Comparison of ENCODE assay signal across 18 cellular contexts in the genomic region with DNA sequence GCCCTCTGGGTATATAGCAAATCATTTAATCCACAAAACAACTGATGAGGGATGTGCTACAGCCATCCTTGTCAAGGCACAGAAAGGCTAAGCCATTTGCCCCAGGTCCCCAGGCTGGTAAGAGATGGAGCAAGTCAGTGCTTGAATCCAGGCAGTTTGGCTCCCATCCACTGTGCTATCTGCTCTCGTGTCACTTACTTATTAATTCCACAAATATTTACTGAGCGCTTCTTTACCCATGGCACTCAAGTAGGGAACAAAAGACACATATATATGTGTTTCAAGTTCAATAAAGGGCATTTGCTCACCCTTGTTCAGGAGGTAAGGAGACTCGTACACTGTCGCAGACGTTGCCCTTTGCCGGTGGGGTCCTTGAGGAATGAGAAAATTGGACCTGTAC. TPM values are rescaled to one million over a fixed set of nuclear protein-coding genes. Genes with fewer than 3 reads are reported as not detected.
DNase-seq lines count a peak whose midpoint lies in the region; ATAC-seq and TF ChIP-seq lines count a peak whose summit lies in the region.
"Had no signal": no experiment of that assay in that cellular context is flagged by ENCODE, and none has a peak within 500 bp of the region (broad histone marks: within the 10 kb centered on the region; RNA-seq: fewer than 3 reads in every experiment).

No MANE protein-coding gene starts in this region.

- H4K20me1 ChIP-seq in mammary epithelial cell (ENCODE audit: insufficient read depth, low read length): no peaks in the 10 kb centered on the region

- H3K4me2 ChIP-seq in mammary epithelial cell (ENCODE audit: insufficient read depth, low read depth, low read length): peak overlapping the region; percentile 64
- no peak overlapping the region for H3K4me2 ChIP-seq in neuronal stem cell (ENCODE audit: insufficient read depth, low read length, poor library complexity, severe bottlenecking)

- no peak for TF ChIP-seq CTCF in CD14-positive monocyte (IDR thresholded peaks at IDR 0.05)
- TF ChIP-seq CTCF in mammary epithelial cell (conservative IDR thresholded peaks at IDR 0.05 in 1 of 2, IDR thresholded peaks at IDR 0.05 in 1 of 2; ENCODE audit: extremely low read depth in 1 of 2, insufficient read depth in 1 of 2, low read depth in 1 of 2, low read length in 2 of 2): no peak

- H3K36me3 Mint-ChIP-seq in CD14-positive monocyte: peaks cover 7 to 43% of the 10 kb centered on the region in 2 donors

- no peak overlapping the region for H4K8ac ChIP-seq in neuronal stem cell (ENCODE audit: low read depth, low read length)

- H3K18ac ChIP-seq in neuronal stem cell (ENCODE audit: low read length): peak overlapping the region; percentile 30

- H3K4me1 ChIP-seq in HUES64 (ENCODE audit: insufficient read depth, low read length) (peaks cover 23% of the 10 kb centered on the region), mammary epithelial cell (ENCODE audit: insufficient read depth, low read length) (peaks cover 26% of the 10 kb centered on the region), neuronal stem cell (ENCODE audit: control insufficient read depth in 2 of 2, insufficient read depth in 1 of 2, low read depth in 1 of 2, low read length in 2 of 2) (peaks cover 6 to 18% of the 10 kb centered on the region in 2 donors)
- H3K4me1 ChIP-seq: body of pancreas had no signal

- no peak overlapping the region for H2BK5ac ChIP-seq in neuronal stem cell (ENCODE audit: low read length)

- H3K79me1 ChIP-seq in neuronal stem cell (ENCODE audit: low read depth, low read length): no peaks in the 10 kb centered on the region

- no peak overlapping the region for H3K4ac ChIP-seq in neuronal stem cell (ENCODE audit: low read length)

- no peaks in the 10 kb centered on the region for H3K27me3 Mint-ChIP-seq in CD14-positive monocyte (ENCODE audit: low read depth in 3 of 3)
- H3K27me3 Mint-ChIP-seq: effector memory CD8-positive, alpha-beta T cell; naive thymus-derived CD4-positive, alpha-beta T cell; stimulated activated naive CD8-positive, alpha-beta T cell treated with anti-CD3 and anti-CD28 coated beads, Interleukin-15, amount 100 ng/mL, for 72 hours had no signal

- 93% methylated on average over 6 of the region's 6 CpGs for WGBS in HUES64
- 8% methylated on average over 6 of the region's 6 CpGs for WGBS in mammary epithelial cell (ENCODE audit: low coverage, missing lambda C conversion rate)
- WGBS in neuronal stem cell (ENCODE audit: extremely low coverage in 2 of 2, insufficient read length in 2 of 2, insufficient replicate concordance in 1 of 2), 2 donors: no CpG with 5 or more reads among the region's 6 CpGs

- H3K36me3 ChIP-seq in HUES64 (ENCODE audit: insufficient read depth, low read length): no peaks in the 10 kb centered on the region
- no peaks in the 10 kb centered on the region for H3K36me3 ChIP-seq in mammary epithelial cell (ENCODE audit: insufficient read depth, low read length)
- no peaks in the 10 kb centered on the region for H3K36me3 ChIP-seq in neuronal stem cell (replicated peaks in 1 of 2; ENCODE audit: control insufficient read depth in 2 of 2, insufficient read depth in 2 of 2, low read length in 2 of 2)

- no peak overlapping the region for H3K23ac ChIP-seq in neuronal stem cell (ENCODE audit: low read depth, low read length, poor library complexity)

- intact Hi-C loops in CD14-positive monocyte (cut with micrococcal nuclease): loop anchor here (10.0 kb wide), 2 partner anchors 128 to 278 kb away; a partner anchor contains a TSS
- intact Hi-C loops in mammary epithelial cell (cut with micrococcal nuclease): loop anchor here (1.0 kb wide), 1 partner anchor 17 kb away; no protein-coding TSS in a partner anchor

- H3K14ac ChIP-seq in neuronal stem cell (ENCODE audit: low read length): no peak overlapping the region

- H3K9me3 ChIP-seq in HUES64 (ENCODE audit: insufficient read depth, low read depth, low read length) (no peaks in the 10 kb centered on the region), mammary epithelial cell (replicated peaks; ENCODE audit: insufficient read depth, low read length) (no peaks in the 10 kb centered on the region), neuronal stem cell (replicated peaks in 1 of 2; ENCODE audit: control insufficient read depth in 2 of 2, insufficient read depth in 1 of 2, low read depth in 1 of 2, low read length in 2 of 2) (no peaks in the 10 kb centered on the region)
- H3K9me3 ChIP-seq: body of pancreas had no signal

- in situ Hi-C loops in mammary epithelial cell (cut with MboI; ENCODE audit: low sequenced_read_pairs in 2 of 2): loop anchor here in 1 of 2 donors (25.0 kb wide), 3 partner anchors 121 to 421 kb away; a partner anchor contains a TSS

- H3K27ac Mint-ChIP-seq in CD14-positive monocyte: peak overlapping the region in 5 of 7 donors; percentile 12 to 86 (median 57)

- no peak overlapping the region for H2BK12ac ChIP-seq in neuronal stem cell (ENCODE audit: low read length)

- H4K91ac ChIP-seq in neuronal stem cell (ENCODE audit: low read depth, low read length, poor library complexity): no peak overlapping the region

- H3K4me3 ChIP-seq in HUES64 (ENCODE audit: low read length) (no peak overlapping the region), mammary epithelial cell (replicated peaks in 1 of 3; ENCODE audit: insufficient read depth in 1 of 3, low read depth in 2 of 3, low read length in 3 of 3) (no peak overlapping the region), neuronal stem cell (ENCODE audit: low read length in 2 of 2) (no peak overlapping the region)
- H3K4me3 ChIP-seq: body of pancreas had no signal

- dilution Hi-C loops in mammary epithelial cell (cut with HindIII; ENCODE audit: low sequenced_read_pairs): loop anchor here (5.0 kb wide), 1 partner anchor 76 kb away; no protein-coding TSS in a partner anchor

- H3K27me3 ChIP-seq in HUES64 (ENCODE audit: insufficient read depth, low read length) (no peaks in the 10 kb centered on the region), mammary epithelial cell (ENCODE audit: insufficient read depth, low read length) (no peaks in the 10 kb centered on the region), neuronal stem cell (ENCODE audit: control insufficient read depth in 3 of 3, insufficient read depth in 3 of 3, low read depth in 1 of 3, low read length in 3 of 3) (peaks cover 0 to 59% (median 0%) of the 10 kb centered on the region in 3 experiments)
- H3K27me3 ChIP-seq: body of pancreas had no signal

- H3K9me3 Mint-ChIP-seq in CD14-positive monocyte: no peaks in the 10 kb centered on the region
- H3K9me3 Mint-ChIP-seq: activated T-cell treated with anti-CD3 and anti-CD28 coated beads, Interleukin-2, amount 50 U/mL, for 4 hours; effector memory CD8-positive, alpha-beta T cell; naive thymus-derived CD4-positive, alpha-beta T cell; stimulated activated naive CD8-positive, alpha-beta T cell treated with anti-CD3 and anti-CD28 coated beads, Interleukin-15, amount 100 ng/mL, for 72 hours had no signal

- H2BK15ac ChIP-seq in neuronal stem cell (ENCODE audit: low read length): no peak overlapping the region

- BruUV-seq in mammary epithelial cell (replicated peaks; lab: Mats Ljungman, UMichigan): no TSS peak

- H3K4me1 Mint-ChIP-seq in CD14-positive monocyte: peaks cover 18% of the 10 kb centered on the region

- no peak overlapping the region for H2AK5ac ChIP-seq in neuronal stem cell (ENCODE audit: low read depth, low read length)

- no peak for DNase-seq in CD14-positive monocyte (ENCODE audit: low spot score)
- peak; percentile 34 for DNase-seq in mammary epithelial cell
- DNase-seq in neuronal stem cell (ENCODE audit: low spot score): no peak
- no peak for DNase-seq in NCI-H1930 (lab: John Stamatoyannopoulos, UW)
- no peak for DNase-seq in islet precursor cell
- DNase-seq: activated CD4-positive, alpha-beta T cell treated with anti-CD3 and anti-CD28 coated beads for 1 hour; activated T-cell treated with anti-CD3 and anti-CD28 coated beads, Interleukin-2, amount 50 U/mL, for 4 hours; body of pancreas; effector memory CD8-positive, alpha-beta T cell; naive thymus-derived CD4-positive, alpha-beta T cell; NCI-H2081; stimulated activated naive CD8-positive, alpha-beta T cell treated with anti-CD3 and anti-CD28 coated beads, Interleukin-15, amount 100 ng/mL, for 72 hours; T-helper 1 cell had no signal

- H3K27ac ChIP-seq in HUES64 (ENCODE audit: low read depth, low read length) (no peak overlapping the region), mammary epithelial cell (ENCODE audit: insufficient read depth, low read depth, low read length) (peak overlapping the region; percentile 13), neuronal stem cell (replicated peaks; ENCODE audit: low read length) (no peak overlapping the region)
- H3K27ac ChIP-seq: body of pancreas had no signal

- no peak overlapping the region for H3K4me3 Mint-ChIP-seq in CD14-positive monocyte
- H3K4me3 Mint-ChIP-seq: activated T-cell treated with anti-CD3 and anti-CD28 coated beads, Interleukin-2, amount 50 U/mL, for 4 hours; effector memory CD8-positive, alpha-beta T cell; naive thymus-derived CD4-positive, alpha-beta T cell; stimulated activated naive CD8-positive, alpha-beta T cell treated with anti-CD3 and anti-CD28 coated beads, Interleukin-15, amount 100 ng/mL, for 72 hours had no signal

- H2AFZ ChIP-seq in mammary epithelial cell (ENCODE audit: low read depth, low read length) (peak overlapping the region; percentile 82), neuronal stem cell (ENCODE audit: low read length) (peak overlapping the region; percentile 71)

- CTCF ChIA-PET in mammary epithelial cell (lab: Charles Lee; ENCODE audit: low non-redundant PET): no interaction called here

- ATAC-seq in HG02571 (IDR thresholded peaks at IDR 0.05; ENCODE audit: unreplicated experiment) (no peak), HG02642 (IDR thresholded peaks at IDR 0.05; ENCODE audit: poor library complexity, unreplicated experiment) (no peak)
- ATAC-seq: activated T-cell treated with anti-CD3 and anti-CD28 coated beads, Interleukin-2, amount 50 U/mL, for 4 hours; body of pancreas; effector memory CD8-positive, alpha-beta T cell; naive thymus-derived CD4-positive, alpha-beta T cell; sciatic nerve; stimulated activated naive CD8-positive, alpha-beta T cell treated with anti-CD3 and anti-CD28 coated beads, Interleukin-15, amount 100 ng/mL, for 72 hours had no signal

- no peak overlapping the region for H2BK120ac ChIP-seq in neuronal stem cell (ENCODE audit: low read depth, low read length)

- H3K79me2 ChIP-seq in mammary epithelial cell (ENCODE audit: insufficient read depth, low read length): no peaks in the 10 kb centered on the region

- H3K9ac ChIP-seq in HUES64 (ENCODE audit: low read depth, low read length) (peak overlapping the region; percentile 8; the same call in 1 of the 2 replicates), mammary epithelial cell (ENCODE audit: insufficient read depth, low read length) (no peak overlapping the region), neuronal stem cell (ENCODE audit: low read depth, low read length, poor library complexity) (no peak overlapping the region)

RNA-seq across cellular contexts. Expression of a gene that starts 38.6 kb away (rescaled TPM):
- polyA plus RNA-seq in CD14-positive monocyte (10 to 100 TPM; 61.8 to 63.6 TPM), mammary epithelial cell (107 TPM)
- 49.8 TPM for polyA plus RNA-seq in HUES64 (2013, experiment 1 of 2)
- 58.5 TPM for polyA plus RNA-seq in HUES64 (2013, experiment 2 of 2)
- total RNA-seq in mammary epithelial cell: 100 to 1,000 TPM; 148 to 227 TPM
- 148 TPM for polyA minus RNA-seq in mammary epithelial cell
- polyA plus RNA-seq in neuronal stem cell (2013, experiment 1 of 2): 78.4 TPM
- 81.9 TPM for polyA plus RNA-seq in neuronal stem cell (2013, experiment 2 of 2)

RNA-seq across cellular contexts. Expression of a gene that starts 53.2 kb away (rescaled TPM):
- polyA plus RNA-seq in CD14-positive monocyte (100 to 1,000 TPM; 216 to 218 TPM), mammary epithelial cell (3.1 TPM)
- 0.55 TPM for polyA plus RNA-seq in HUES64 (2013, experiment 1 of 2)
- 1.6 TPM for polyA plus RNA-seq in HUES64 (2013, experiment 2 of 2)
- 1 to 10 TPM in 1 of 2 donors, under 1 TPM in 1; 0.82 to 4.0 TPM for total RNA-seq in mammary epithelial cell
- polyA minus RNA-seq in mammary epithelial cell: not detected
- polyA plus RNA-seq in neuronal stem cell (2013, experiment 1 of 2): 0.22 TPM
- polyA plus RNA-seq in neuronal stem cell (2013, experiment 2 of 2): 0.15 TPM
- total RNA-seq: H4 had no signal

Comparison
In these comparisons a context has a peak if more than half of its experiments do, and no peak if none do; other contexts are left out.
1. RNA of a gene that starts 53.2 kb away (polyA plus RNA-seq): 216 to 218 TPM in CD14-positive monocyte; 3.1 TPM in mammary epithelial cell (single experiment); every median in the first group is over 10 times any median in the second.